Comparison of ENCODE assay signal across 2 cellular contexts in the genomic region with DNA sequence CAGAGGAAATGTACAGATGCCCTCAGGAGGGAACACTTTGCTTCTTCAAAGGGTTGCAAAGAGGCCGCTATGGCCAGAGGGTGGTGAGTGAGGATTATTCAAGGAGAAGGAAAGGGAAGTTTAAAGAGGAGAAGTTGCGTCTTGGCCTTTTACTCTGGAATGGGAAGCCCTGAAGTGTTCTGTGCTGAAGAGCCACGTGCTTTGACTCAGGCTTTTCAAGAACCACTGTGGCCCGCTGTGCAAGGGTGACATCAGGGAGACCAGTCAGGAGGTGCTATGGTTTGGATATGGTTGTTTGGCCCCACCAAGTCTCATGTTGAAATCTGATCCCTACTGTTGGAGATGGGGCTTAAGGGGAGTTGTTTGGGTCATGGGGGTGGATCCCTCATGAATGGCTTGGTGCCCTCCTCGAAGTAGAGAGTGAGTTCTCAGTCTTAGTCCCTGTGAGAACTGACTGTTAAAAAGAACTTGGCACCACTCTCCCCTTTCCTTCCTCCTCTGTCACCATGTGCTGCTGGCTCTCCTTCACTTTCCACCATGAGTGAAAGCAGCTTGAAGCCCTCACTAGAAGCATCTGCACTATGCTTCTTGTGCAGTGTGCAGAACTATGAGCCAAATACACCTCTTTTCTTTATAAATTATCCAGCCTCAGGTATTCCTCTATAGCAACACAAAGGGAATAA.
TF ChIP-seq lines count a peak whose summit lies in the region.

No MANE protein-coding gene starts in this region.

TF ChIP-seq in K562, 482 proteins besides CTCF, POLR2A, EP300 and RAD21 (continues in another document):
- TF ChIP-seq ZNF655 (CRISPR knock-in tag; IDR thresholded peaks at IDR 0.05): no peak
- no peak for TF ChIP-seq MTA3 (IDR thresholded peaks at IDR 0.05; ENCODE audit: borderline replicate concordance)
- TF ChIP-seq TARDBP (IDR thresholded peaks at IDR 0.05): no peak
- TF ChIP-seq GTF3C2 (IDR thresholded peaks at IDR 0.05; ENCODE audit: borderline replicate concordance, extremely low read depth, insufficient read length): no peak

TF ChIP-seq in HepG2, 621 proteins besides CTCF, POLR2A, EP300 and RAD21:
- no peak for TF ChIP-seq ZNF781 (CRISPR knock-in tag; IDR thresholded peaks at IDR 0.05; ENCODE audit: borderline replicate concordance, not compliant biosample characterization)
- TF ChIP-seq, protein P1, sequence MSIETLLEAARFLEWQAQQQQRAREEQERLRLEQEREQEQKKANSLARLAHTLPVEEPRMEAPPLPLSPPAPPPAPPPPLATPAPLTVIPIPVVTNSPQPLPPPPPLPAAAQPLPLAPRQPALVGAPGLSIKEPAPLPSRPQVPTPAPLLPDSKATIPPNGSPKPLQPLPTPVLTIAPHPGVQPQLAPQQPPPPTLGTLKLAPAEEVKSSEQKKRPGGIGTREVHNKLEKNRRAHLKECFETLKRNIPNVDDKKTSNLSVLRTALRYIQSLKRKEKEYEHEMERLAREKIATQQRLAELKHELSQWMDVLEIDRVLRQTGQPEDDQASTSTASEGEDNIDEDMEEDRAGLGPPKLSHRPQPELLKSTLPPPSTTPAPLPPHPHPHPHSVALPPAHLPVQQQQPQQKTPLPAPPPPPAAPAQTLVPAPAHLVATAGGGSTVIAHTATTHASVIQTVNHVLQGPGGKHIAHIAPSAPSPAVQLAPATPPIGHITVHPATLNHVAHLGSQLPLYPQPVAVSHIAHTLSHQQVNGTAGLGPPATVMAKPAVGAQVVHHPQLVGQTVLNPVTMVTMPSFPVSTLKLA (IDR thresholded peaks at IDR 0.05): peak; percentile 50
